Comparison of ENCODE assay signal across 8 cellular contexts in genomic region chr4:159102623-159103405, GRCh38. TPM values are rescaled to one million over a fixed set of nuclear protein-coding genes. Genes with fewer than 3 reads are reported as not detected.
A peak's percentile ranks its signal among the peaks of the same experiment; 100 is the strongest.
DNase-seq lines count a peak whose midpoint lies in the region; ATAC-seq and TF ChIP-seq lines count a peak whose summit lies in the region.

RAPGEF2 (plus strand) TSS chr4:159103079; CDS start chr4:159104163, 1,084 bp downstream.

- no peaks in the 10 kb centered on the region for H3K36me3 ChIP-seq in right lobe of liver

- intact Hi-C loops in right lobe of liver (cut with DNase I): no loop called here

- no peaks in the 10 kb centered on the region for H3K27me3 ChIP-seq in right lobe of liver

- peak within 1 kb of the TSS; percentile 94 to 97 (median 94) for H3K27ac ChIP-seq in right lobe of liver

- no peak for TF ChIP-seq CTCF in right lobe of liver (IDR thresholded peaks at IDR 0.05)

- DNase-seq in CD1c-positive myeloid dendritic cell (ENCODE audit: extremely low spot score): peak; percentile 94
- DNase-seq in NCI-H748 treated with DMSO at 0.1 percent for 48 hours (lab: John Stamatoyannopoulos, UW): peak; percentile 77
- DNase-seq in activated CD4-positive, alpha-beta T cell treated with anti-CD3 and anti-CD28 coated beads, Interleukin-2, amount 50 U/mL, for 48 hours: peak; percentile 83 to 87
- DNase-seq in dermis blood vessel endothelial cell: peak; percentile 95
- DNase-seq in right lobe of liver: peak; percentile 96 to 97 (median 96)
- DNase-seq in stimulated activated CD4-positive, alpha-beta T cell treated with anti-CD3 and anti-CD28 coated beads, Interleukin-4, amount 100 ng/mL, for 24 hours: peak; percentile 87

- peak within 1 kb of the TSS; percentile 88 to 91 (median 89) for H3K4me3 ChIP-seq in right lobe of liver

- no CpG with 5 or more reads among the region's 103 CpGs for whole genome bisulfite sequencing in right lobe of liver (ENCODE audit: insufficient coverage, low coverage, low lambda C conversion rate, missing lambda C conversion rate)

- peak; percentile 83 for ATAC-seq in GM19397 (IDR thresholded peaks at IDR 0.05; ENCODE audit: unreplicated experiment)
- peak; percentile 72 for ATAC-seq in HG03565 (IDR thresholded peaks at IDR 0.05; ENCODE audit: unreplicated experiment)
- peak; percentile 88 to 95 (median 92) for ATAC-seq in right lobe of liver

- peak; percentile 94 for TF ChIP-seq POLR2A in right lobe of liver (IDR thresholded peaks at IDR 0.05)

- H3K9me3 ChIP-seq in right lobe of liver: no peaks in the 10 kb centered on the region

- peaks cover 0 to 21% (median 9%) of the 10 kb centered on the region in 4 donors for H3K4me1 ChIP-seq in right lobe of liver

RNA-seq across cellular contexts. Expression of gene RAPGEF2, which starts in this region (rescaled TPM):
- 91.4 and 101 TPM in 2 replicates for total RNA-seq in dermis blood vessel endothelial cell
- total RNA-seq in right lobe of liver: 10 to 100 TPM; 22.1 to 32.1 (median 27.2) TPM

Comparison
In these comparisons a context has a peak if more than half of its experiments do, and no peak if none do; other contexts are left out.
1. Peak in every context shown above with its lines: DNase-seq, ATAC-seq, H3K4me3 ChIP-seq and H3K27ac ChIP-seq.